ENCODE assay signal across 22 cellular contexts in genomic region chr6:127114214-127114613, GRCh38. TPM values are rescaled to one million over a fixed set of nuclear protein-coding genes. Genes with fewer than 3 reads are reported as not detected.
"Had no signal": no experiment of that assay in that cellular context is flagged by ENCODE, and none has a peak within 500 bp of the region (broad histone marks: within the 10 kb centered on the region; RNA-seq: fewer than 3 reads in every experiment).

No MANE protein-coding gene starts in this region.

- H3K4me1 ChIP-seq: parathyroid adenoma had no signal

- ATAC-seq: naive thymus-derived CD4-positive, alpha-beta T cell; natural killer cell treated with Interleukin-12 subunit alpha and Interleukin-12 subunit beta and Interleukin-15 and Interleukin-18, amount 100 ng/mL, for 72 hours; sciatic nerve; stimulated activated effector memory CD8-positive, alpha-beta T cell treated with anti-CD3 and anti-CD28 coated beads, Interleukin-12 subunit alpha, Interleukin-12 subunit beta, amount 100 ng/mL, for 72 hours; upper lobe of right lung had no signal

- H3K36me3 ChIP-seq: left ventricle myocardium inferior, right atrium auricular region, spleen, suprapubic skin, thoracic aorta, tibial artery, upper lobe of right lung had no signal

- H3K4me2 ChIP-seq: hepatocyte had no signal

- DNase-seq: islet precursor cell; left ventricle myocardium inferior; mesendoderm; naive thymus-derived CD4-positive, alpha-beta T cell; spleen; stimulated activated CD4-positive, alpha-beta T cell treated with anti-CD3 and anti-CD28 coated beads, Interleukin-4, amount 100 ng/mL, for 24 hours; stimulated activated naive CD4-positive, alpha-beta T cell; tibial artery; trophoblast cell; upper lobe of right lung had no signal

- H3K9me3 ChIP-seq: left ventricle myocardium inferior, right atrium auricular region, spleen, suprapubic skin, thoracic aorta, tibial artery, upper lobe of right lung had no signal

- H3K27ac ChIP-seq: hepatocyte, left ventricle myocardium inferior, parathyroid adenoma, right atrium auricular region, skin epidermis, spleen, suprapubic skin, thoracic aorta, tibial artery, upper lobe of right lung had no signal

- FAIRE-seq: urothelium cell line had no signal

- H3K4me3 ChIP-seq: hepatocyte, left ventricle myocardium inferior, lung, right atrium auricular region, skin epidermis, spleen, suprapubic skin, thoracic aorta, tibial artery, upper lobe of right lung had no signal

RNA-seq across cellular contexts. Expression of gene RSPO3, which starts 4.3 kb away (rescaled TPM):
- total RNA-seq: mononuclear cell; naive thymus-derived CD4-positive, alpha-beta T cell; natural killer cell treated with Interleukin-12 subunit alpha and Interleukin-12 subunit beta and Interleukin-15 and Interleukin-18, amount 100 ng/mL, for 72 hours had no signal
- polyA plus RNA-seq: naive thymus-derived CD4-positive, alpha-beta T cell had no signal
